Comparison of ENCODE assay signal across 22 cellular contexts in genomic region chr16:89902980-89903379, GRCh38. TPM values are rescaled to one million over a fixed set of nuclear protein-coding genes. Genes with fewer than 3 reads are reported as not detected.
"Had no signal": no experiment of that assay in that cellular context is flagged by ENCODE, and none has a peak within 500 bp of the region (broad histone marks: within the 10 kb centered on the region; RNA-seq: fewer than 3 reads in every experiment).

No MANE protein-coding gene starts in this region.

- H3K27me3 ChIP-seq: heart right ventricle, testis had no signal

- H3K4me3 ChIP-seq: coronary artery, heart right ventricle, smooth muscle cell, testis had no signal

- DNase-seq: activated CD8-positive, alpha-beta memory T cell treated with anti-CD3 and anti-CD28 coated beads for 24 hours; activated CD8-positive, alpha-beta memory T cell treated with anti-CD3 and anti-CD28 coated beads, Interleukin-2, amount 50 U/mL, for 4 hours; activated naive CD4-positive, alpha-beta T cell treated with Interleukin-2 at 50 U/mL for 16 hours; activated naive CD8-positive, alpha-beta T cell treated with anti-CD3 and anti-CD28 coated beads for 36 hours; activated T-cell treated with anti-CD3 and anti-CD28 coated beads, Interleukin-2, amount 50 U/mL, for 24 hours; heart right ventricle; islet precursor cell; left cardiac atrium; nephron progenitor cell; nucleus accumbens; posterior cingulate gyrus; stimulated activated CD4-positive, alpha-beta T cell treated with anti-CD3 and anti-CD28 coated beads, Interleukin-2, amount 100 ng/mL, for 48 hours; stimulated activated naive CD4-positive, alpha-beta T cell; T-helper 1 cell; T-helper 9 cell; testis had no signal

- H3K27ac ChIP-seq: coronary artery, testis had no signal

- ATAC-seq: left cardiac atrium, sciatic nerve had no signal

- H3K4me1 Mint-ChIP-seq: memory B cell had no signal

- H3K9me3 Mint-ChIP-seq: activated naive CD8-positive, alpha-beta T cell treated with anti-CD3 and anti-CD28 coated beads for 36 hours; activated T-cell treated with anti-CD3 and anti-CD28 coated beads, Interleukin-2, amount 50 U/mL, for 24 hours; activated T-helper 2 cell treated with anti-CD3 and anti-CD28 coated beads, Interferon-gamma antibody, Interleukin-2, Interleukin-4, amounts not matched to agents 10 μg/mL and 5 μg/mL and 100 μg/mL, durations not matched to agents 14 hours and 24 hours and 36 hours; memory B cell; type B pancreatic cell had no signal

- H3K4me2 ChIP-seq: smooth muscle cell had no signal

- H3K27ac Mint-ChIP-seq: activated naive CD8-positive, alpha-beta T cell treated with anti-CD3 and anti-CD28 coated beads for 36 hours; activated T-cell treated with anti-CD3 and anti-CD28 coated beads, Interleukin-2, amount 50 U/mL, for 24 hours; activated T-helper 2 cell treated with anti-CD3 and anti-CD28 coated beads, Interferon-gamma antibody, Interleukin-2, Interleukin-4, amounts not matched to agents 10 μg/mL and 5 μg/mL and 100 μg/mL, durations not matched to agents 14 hours and 24 hours and 36 hours; memory B cell; nephron progenitor cell; type B pancreatic cell had no signal

- H3K9me3 ChIP-seq: heart right ventricle, testis had no signal

- H3K27me3 Mint-ChIP-seq: activated naive CD8-positive, alpha-beta T cell treated with anti-CD3 and anti-CD28 coated beads for 36 hours; activated T-cell treated with anti-CD3 and anti-CD28 coated beads, Interleukin-2, amount 50 U/mL, for 24 hours; memory B cell; type B pancreatic cell had no signal

- H3K4me3 Mint-ChIP-seq: activated naive CD8-positive, alpha-beta T cell treated with anti-CD3 and anti-CD28 coated beads for 36 hours; activated T-cell treated with anti-CD3 and anti-CD28 coated beads, Interleukin-2, amount 50 U/mL, for 24 hours; memory B cell; nephron progenitor cell; type B pancreatic cell had no signal

- H3K4me1 ChIP-seq: heart right ventricle, testis had no signal

RNA-seq across cellular contexts. Expression of gene TUBB3, which starts 20.2 kb away (rescaled TPM):
- total RNA-seq: activated naive CD8-positive, alpha-beta T cell treated with anti-CD3 and anti-CD28 coated beads for 36 hours had no signal
